ENCODE assay signal across 39 cellular contexts in genomic region chr10:12924911-12925310, GRCh38.
"Had no signal": no experiment of that assay in that cellular context is flagged by ENCODE, and none has a peak within 500 bp of the region (broad histone marks: within the 10 kb centered on the region; RNA-seq: fewer than 3 reads in every experiment).

No MANE protein-coding gene starts in this region.

- H3K4me1 Mint-ChIP-seq: activated naive CD4-positive, alpha-beta T cell treated with anti-CD3 and anti-CD28 coated beads, Interleukin-2, amount 10 ng/mL, durations not matched to agents 7 days and 5 days; activated naive CD4-positive, alpha-beta T cell treated with anti-CD3 and anti-CD28 coated beads, Interleukin-2, amount 50 U/mL, for 24 hours; activated naive CD8-positive, alpha-beta T cell treated with anti-CD3 and anti-CD28 coated beads for 36 hours; activated naive CD8-positive, alpha-beta T cell treated with anti-CD3 and anti-CD28 coated beads, Interleukin-2, amount 10 ng/mL, durations not matched to agents 7 days and 5 days; activated naive CD8-positive, alpha-beta T cell treated with anti-CD3 and anti-CD28 coated beads, Interleukin-2, amount 50 U/mL, for 24 hours; activated T-helper 17 cell treated with anti-CD3 and anti-CD28 coated beads, Interleukin-2, amount 50 U/mL, for 72 hours; brain; central memory CD8-positive, alpha-beta T cell had no signal

- H3K27me3 Mint-ChIP-seq: activated naive CD4-positive, alpha-beta T cell treated with anti-CD3 and anti-CD28 coated beads, Interleukin-2, amount 10 ng/mL, durations not matched to agents 7 days and 5 days; activated naive CD4-positive, alpha-beta T cell treated with anti-CD3 and anti-CD28 coated beads, Interleukin-2, amount 50 U/mL, for 24 hours; activated naive CD8-positive, alpha-beta T cell; activated naive CD8-positive, alpha-beta T cell treated with anti-CD3 and anti-CD28 coated beads for 36 hours; activated naive CD8-positive, alpha-beta T cell treated with anti-CD3 and anti-CD28 coated beads, Interleukin-2, amount 50 U/mL, for 24 hours had no signal

- H3K27me3 ChIP-seq: adrenal gland, ascending aorta, body of pancreas, brain microvascular endothelial cell, breast epithelium, cardiac muscle cell had no signal

- H3K9me3 Mint-ChIP-seq: activated naive CD4-positive, alpha-beta T cell treated with anti-CD3 and anti-CD28 coated beads for 36 hours; activated naive CD4-positive, alpha-beta T cell treated with anti-CD3 and anti-CD28 coated beads, Interleukin-2, amount 10 ng/mL, durations not matched to agents 7 days and 5 days; activated naive CD4-positive, alpha-beta T cell treated with anti-CD3 and anti-CD28 coated beads, Interleukin-2, amount 50 U/mL, for 24 hours; activated naive CD4-positive, alpha-beta T cell treated with anti-CD3 and anti-CD28 coated beads, Interleukin-2, amount 50 U/mL, for 72 hours; activated naive CD8-positive, alpha-beta T cell treated with anti-CD3 and anti-CD28 coated beads for 36 hours; activated naive CD8-positive, alpha-beta T cell treated with anti-CD3 and anti-CD28 coated beads, Interleukin-2, amount 10 ng/mL, durations not matched to agents 7 days and 5 days; activated naive CD8-positive, alpha-beta T cell treated with anti-CD3 and anti-CD28 coated beads, Interleukin-2, amount 50 U/mL, for 24 hours; activated T-cell treated with anti-CD3 and anti-CD28 coated beads, Interleukin-2, amount 50 U/mL, for 24 hours; activated T-cell treated with anti-CD3 and anti-CD28 coated beads, Interleukin-2, amount 50 U/mL, for 4 hours; activated T-cell treated with anti-CD3 and anti-CD28 coated beads, Interleukin-2, amount 50 U/mL, for 72 hours; activated T-helper 1 cell treated with anti-CD3 and anti-CD28 coated beads, Interleukin-12 subunit alpha, Interleukin-12 subunit beta, Interleukin-2, Interleukin-4 antibody, amounts not matched to agents 30 ng/mL and 10 ng/mL and 1 ng/mL, durations not matched to agents 14 hours and 24 hours and 36 hours; activated T-helper 17 cell treated with anti-CD3 and anti-CD28 coated beads, Interleukin-2, amount 50 U/mL, for 72 hours; activated T-helper 2 cell treated with anti-CD3 and anti-CD28 coated beads, Interferon-gamma antibody, Interleukin-2, Interleukin-4, amounts not matched to agents 10 μg/mL and 5 μg/mL and 100 μg/mL, durations not matched to agents 14 hours and 24 hours and 36 hours; central memory CD8-positive, alpha-beta T cell had no signal

- H3K4me3 ChIP-seq: adrenal gland, ascending aorta, body of pancreas, breast epithelium, cardiac muscle cell had no signal

- H3K9me3 ChIP-seq: adrenal gland, ascending aorta, body of pancreas had no signal

- H3K36me3 ChIP-seq: adrenal gland, ascending aorta, brain microvascular endothelial cell, breast epithelium, cardiac muscle cell had no signal

- H3K4me1 ChIP-seq: adrenal gland, body of pancreas, breast epithelium had no signal

- H3K27ac Mint-ChIP-seq: activated naive CD4-positive, alpha-beta T cell treated with anti-CD3 and anti-CD28 coated beads for 36 hours; activated naive CD4-positive, alpha-beta T cell treated with anti-CD3 and anti-CD28 coated beads, Interleukin-2, amount 10 ng/mL, durations not matched to agents 7 days and 5 days; activated naive CD4-positive, alpha-beta T cell treated with anti-CD3 and anti-CD28 coated beads, Interleukin-2, amount 50 U/mL, for 24 hours; activated naive CD4-positive, alpha-beta T cell treated with anti-CD3 and anti-CD28 coated beads, Interleukin-2, amount 50 U/mL, for 72 hours; activated naive CD8-positive, alpha-beta T cell; activated naive CD8-positive, alpha-beta T cell treated with anti-CD3 and anti-CD28 coated beads for 36 hours; activated naive CD8-positive, alpha-beta T cell treated with anti-CD3 and anti-CD28 coated beads, Interleukin-2, amount 10 ng/mL, durations not matched to agents 7 days and 5 days; activated naive CD8-positive, alpha-beta T cell treated with anti-CD3 and anti-CD28 coated beads, Interleukin-2, amount 50 U/mL, for 24 hours; activated T-cell treated with anti-CD3 and anti-CD28 coated beads, Interleukin-2, amount 50 U/mL, for 24 hours; activated T-cell treated with anti-CD3 and anti-CD28 coated beads, Interleukin-2, amount 50 U/mL, for 72 hours; activated T-helper 1 cell treated with anti-CD3 and anti-CD28 coated beads, Interleukin-12 subunit alpha, Interleukin-12 subunit beta, Interleukin-2, Interleukin-4 antibody, amounts not matched to agents 30 ng/mL and 10 ng/mL and 1 ng/mL, durations not matched to agents 14 hours and 24 hours and 36 hours; activated T-helper 17 cell treated with anti-CD3 and anti-CD28 coated beads, Interleukin-2, amount 50 U/mL, for 72 hours; activated T-helper 2 cell treated with anti-CD3 and anti-CD28 coated beads, Interferon-gamma antibody, Interleukin-2, Interleukin-4, amounts not matched to agents 10 μg/mL and 5 μg/mL and 100 μg/mL, durations not matched to agents 14 hours and 24 hours and 36 hours had no signal

- H3K27ac ChIP-seq: adrenal gland, ascending aorta, body of pancreas, brain microvascular endothelial cell, breast epithelium, cardiac muscle cell had no signal

- H3K4me3 Mint-ChIP-seq: activated naive CD4-positive, alpha-beta T cell treated with anti-CD3 and anti-CD28 coated beads for 36 hours; activated naive CD4-positive, alpha-beta T cell treated with anti-CD3 and anti-CD28 coated beads, Interleukin-2, amount 10 ng/mL, durations not matched to agents 7 days and 5 days; activated naive CD4-positive, alpha-beta T cell treated with anti-CD3 and anti-CD28 coated beads, Interleukin-2, amount 50 U/mL, for 24 hours; activated naive CD8-positive, alpha-beta T cell; activated naive CD8-positive, alpha-beta T cell treated with anti-CD3 and anti-CD28 coated beads for 36 hours; activated naive CD8-positive, alpha-beta T cell treated with anti-CD3 and anti-CD28 coated beads, Interleukin-2, amount 10 ng/mL, durations not matched to agents 7 days and 5 days; activated naive CD8-positive, alpha-beta T cell treated with anti-CD3 and anti-CD28 coated beads, Interleukin-2, amount 50 U/mL, for 24 hours; activated T-cell treated with anti-CD3 and anti-CD28 coated beads, Interleukin-2, amount 50 U/mL, for 24 hours; activated T-cell treated with anti-CD3 and anti-CD28 coated beads, Interleukin-2, amount 50 U/mL, for 4 hours; activated T-cell treated with anti-CD3 and anti-CD28 coated beads, Interleukin-2, amount 50 U/mL, for 72 hours; activated T-helper 1 cell treated with anti-CD3 and anti-CD28 coated beads, Interleukin-12 subunit alpha, Interleukin-12 subunit beta, Interleukin-2, Interleukin-4 antibody, amounts not matched to agents 30 ng/mL and 10 ng/mL and 1 ng/mL, durations not matched to agents 14 hours and 24 hours and 36 hours; activated T-helper 17 cell treated with anti-CD3 and anti-CD28 coated beads, Interleukin-2, amount 50 U/mL, for 72 hours; brain; central memory CD8-positive, alpha-beta T cell had no signal

- ATAC-seq: activated naive CD4-positive, alpha-beta T cell treated with anti-CD3 and anti-CD28 coated beads, Interleukin-2, amount 50 U/mL, for 72 hours; activated naive CD8-positive, alpha-beta T cell treated with anti-CD3 and anti-CD28 coated beads, Interleukin-2, amount 50 U/mL, for 24 hours; activated T-cell treated with anti-CD3 and anti-CD28 coated beads, Interleukin-2, amount 50 U/mL, for 4 hours; activated T-cell treated with anti-CD3 and anti-CD28 coated beads, Interleukin-2, amount 50 U/mL, for 72 hours; activated T-helper 17 cell treated with anti-CD3 and anti-CD28 coated beads, Interleukin-2, amount 50 U/mL, for 72 hours; body of pancreas had no signal

- DNase-seq: activated effector memory CD4-positive, alpha-beta T cell treated with anti-CD3 and anti-CD28 coated beads, Interleukin-2, amount 50 U/mL, for 16 hours; activated effector memory CD4-positive, alpha-beta T cell treated with Interleukin-2 at 50 U/mL for 16 hours; activated gamma-delta T cell; activated gamma-delta T cell treated with Interleukin-2 at 50 U/mL for 16 hours; activated naive CD4-positive, alpha-beta T cell; activated naive CD4-positive, alpha-beta T cell treated with anti-CD3 and anti-CD28 coated beads for 36 hours; activated naive CD4-positive, alpha-beta T cell treated with anti-CD3 and anti-CD28 coated beads, Interleukin-2, amount 10 ng/mL, durations not matched to agents 7 days and 5 days; activated naive CD4-positive, alpha-beta T cell treated with anti-CD3 and anti-CD28 coated beads, Interleukin-2, amount 50 U/mL, for 16 hours; activated naive CD4-positive, alpha-beta T cell treated with Interleukin-2 at 50 U/mL for 16 hours; activated naive CD8-positive, alpha-beta T cell treated with anti-CD3 and anti-CD28 coated beads for 36 hours; activated naive CD8-positive, alpha-beta T cell treated with anti-CD3 and anti-CD28 coated beads, Interleukin-2, amount 10 ng/mL, durations not matched to agents 7 days and 5 days; activated naive CD8-positive, alpha-beta T cell treated with anti-CD3 and anti-CD28 coated beads, Interleukin-2, amount 50 U/mL, for 24 hours; activated T-cell treated with anti-CD3 and anti-CD28 coated beads for 4 hours; activated T-cell treated with anti-CD3 and anti-CD28 coated beads, Interleukin-2, amount 50 U/mL, for 1 hour; activated T-cell treated with anti-CD3 and anti-CD28 coated beads, Interleukin-2, amount 50 U/mL, for 24 hours; activated T-cell treated with anti-CD3 and anti-CD28 coated beads, Interleukin-2, amount 50 U/mL, for 4 hours; activated T-cell treated with anti-CD3 and anti-CD28 coated beads, Interleukin-2, amount 50 U/mL, for 48 hours; activated T-cell treated with anti-CD3 and anti-CD28 coated beads, Interleukin-2, amount 50 U/mL, for 72 hours; adrenal gland; amniotic stem cell; amygdala; anterior cingulate cortex; aorta; body of pancreas; brain microvascular endothelial cell; caudate nucleus; central memory CD4-positive, alpha-beta T cell; cerebellar nuclear complex had no signal

- H3K36me3 Mint-ChIP-seq: activated naive CD4-positive, alpha-beta T cell treated with anti-CD3 and anti-CD28 coated beads, Interleukin-2, amount 10 ng/mL, durations not matched to agents 7 days and 5 days; activated naive CD4-positive, alpha-beta T cell treated with anti-CD3 and anti-CD28 coated beads, Interleukin-2, amount 50 U/mL, for 24 hours; activated naive CD4-positive, alpha-beta T cell treated with anti-CD3 and anti-CD28 coated beads, Interleukin-2, amount 50 U/mL, for 72 hours; activated naive CD8-positive, alpha-beta T cell; activated naive CD8-positive, alpha-beta T cell treated with anti-CD3 and anti-CD28 coated beads for 36 hours; activated naive CD8-positive, alpha-beta T cell treated with anti-CD3 and anti-CD28 coated beads, Interleukin-2, amount 10 ng/mL, durations not matched to agents 7 days and 5 days had no signal
